Comparison of ENCODE assay signal across 1 cellular context in the genomic region with DNA sequence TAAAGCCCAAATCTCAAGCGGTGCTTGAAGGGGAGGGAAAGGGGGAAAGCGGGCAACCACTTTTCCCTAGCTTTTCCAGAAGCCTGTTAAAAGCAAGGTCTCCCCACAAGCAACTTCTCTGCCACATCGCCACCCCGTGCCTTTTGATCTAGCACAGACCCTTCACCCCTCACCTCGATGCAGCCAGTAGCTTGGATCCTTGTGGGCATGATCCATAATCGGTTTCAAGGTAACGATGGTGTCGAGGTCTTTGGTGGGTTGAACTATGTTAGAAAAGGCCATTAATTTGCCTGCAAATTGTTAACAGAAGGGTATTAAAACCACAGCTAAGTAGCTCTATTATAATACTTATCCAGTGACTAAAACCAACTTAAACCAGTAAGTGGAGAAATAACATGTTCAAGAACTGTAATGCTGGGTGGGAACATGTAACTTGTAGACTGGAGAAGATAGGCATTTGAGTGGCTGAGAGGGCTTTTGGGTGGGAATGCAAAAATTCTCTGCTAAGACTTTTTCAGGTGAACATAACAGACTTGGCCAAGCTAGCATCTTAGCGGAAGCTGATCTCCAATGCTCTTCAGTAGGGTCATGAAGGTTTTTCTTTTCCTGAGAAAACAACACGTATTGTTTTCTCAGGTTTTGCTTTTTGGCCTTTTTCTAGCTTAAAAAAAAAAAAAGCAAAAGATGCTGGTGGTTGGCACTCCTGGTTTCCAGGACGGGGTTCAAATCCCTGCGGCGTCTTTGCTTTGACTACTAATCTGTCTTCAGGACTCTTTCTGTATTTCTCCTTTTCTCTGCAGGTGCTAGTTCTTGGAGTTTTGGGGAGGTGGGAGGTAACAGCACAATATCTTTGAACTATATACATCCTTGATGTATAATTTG.
TF ChIP-seq lines count a peak whose summit lies in the region.

No MANE protein-coding gene starts in this region.

TF ChIP-seq in K562, 482 proteins besides CTCF, POLR2A, EP300 and RAD21 (continued from another document and continues in another):
- TF ChIP-seq, protein P1, sequence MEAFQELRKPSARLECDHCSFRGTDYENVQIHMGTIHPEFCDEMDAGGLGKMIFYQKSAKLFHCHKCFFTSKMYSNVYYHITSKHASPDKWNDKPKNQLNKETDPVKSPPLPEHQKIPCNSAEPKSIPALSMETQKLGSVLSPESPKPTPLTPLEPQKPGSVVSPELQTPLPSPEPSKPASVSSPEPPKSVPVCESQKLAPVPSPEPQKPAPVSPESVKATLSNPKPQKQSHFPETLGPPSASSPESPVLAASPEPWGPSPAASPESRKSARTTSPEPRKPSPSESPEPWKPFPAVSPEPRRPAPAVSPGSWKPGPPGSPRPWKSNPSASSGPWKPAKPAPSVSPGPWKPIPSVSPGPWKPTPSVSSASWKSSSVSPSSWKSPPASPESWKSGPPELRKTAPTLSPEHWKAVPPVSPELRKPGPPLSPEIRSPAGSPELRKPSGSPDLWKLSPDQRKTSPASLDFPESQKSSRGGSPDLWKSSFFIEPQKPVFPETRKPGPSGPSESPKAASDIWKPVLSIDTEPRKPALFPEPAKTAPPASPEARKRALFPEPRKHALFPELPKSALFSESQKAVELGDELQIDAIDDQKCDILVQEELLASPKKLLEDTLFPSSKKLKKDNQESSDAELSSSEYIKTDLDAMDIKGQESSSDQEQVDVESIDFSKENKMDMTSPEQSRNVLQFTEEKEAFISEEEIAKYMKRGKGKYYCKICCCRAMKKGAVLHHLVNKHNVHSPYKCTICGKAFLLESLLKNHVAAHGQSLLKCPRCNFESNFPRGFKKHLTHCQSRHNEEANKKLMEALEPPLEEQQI (IDR thresholded peaks at IDR 0.05) = no peak
- TF ChIP-seq BCL6 (CRISPR knock-in tag; IDR thresholded peaks at IDR 0.05) (no peak), ZNF41 (CRISPR knock-in tag; conservative IDR thresholded peaks at IDR 0.05) (peak; percentile 65; the same call in 1 of the 2 replicates), ARHGAP35 (IDR thresholded peaks at IDR 0.05; ENCODE audit: partially characterized antibody) (peak; percentile 54), GATAD2A (IDR thresholded peaks at IDR 0.05) (no peak), ZNF3 (CRISPR knock-in tag; IDR thresholded peaks at IDR 0.05) (peak; percentile 61; the same call in 1 of the 2 replicates), ZNF561 (CRISPR knock-in tag; conservative IDR thresholded peaks at IDR 0.05) (peak; percentile 4; the same call in 1 of the 2 replicates), PTBP1 (IDR thresholded peaks at IDR 0.05; ENCODE audit: low read depth, low read length) (0 out of 2 replicates have a peak, but pooled peaks have one; percentile 67), MAFF (IDR thresholded peaks at IDR 0.05; ENCODE audit: low read length) (peak; percentile 44), MTA3 (IDR thresholded peaks at IDR 0.05; ENCODE audit: borderline replicate concordance) (no peak), KDM2B (CRISPR knock-in tag; IDR thresholded peaks at IDR 0.05) (no peak), ARID2 (IDR thresholded peaks at IDR 0.05) (no peak), SRSF9 (IDR thresholded peaks at IDR 0.05; ENCODE audit: borderline replicate concordance, low read depth, low read length) (no peak), ZEB2 (IDR thresholded peaks at IDR 0.05) (0 out of 2 replicates have a peak, but pooled peaks have one; percentile 7), MAFK (IDR thresholded peaks at IDR 0.05; ENCODE audit: low read length) (no peak; the same call in 1 of the 2 replicates), KDM1A (IDR thresholded peaks at IDR 0.05) (peak; percentile 4 to 9; a peak in 1 of 4 replicates), CHD2 (IDR thresholded peaks at IDR 0.05; ENCODE audit: low read depth, low read length) (peak; percentile 62; the same call in 1 of the 2 replicates), PYGO2 (tag; IDR thresholded peaks at IDR 0.05) (no peak), PML (IDR thresholded peaks at IDR 0.05; ENCODE audit: low read length) (peak; percentile 43), NELFE (IDR thresholded peaks at IDR 0.05; ENCODE audit: insufficient read depth, insufficient read length) (no peak), ZNF551 (CRISPR knock-in tag; IDR thresholded peaks at IDR 0.05) (peak; percentile 89), HDAC3 (IDR thresholded peaks at IDR 0.05; ENCODE audit: borderline replicate concordance, partially characterized antibody) (no peak), HNRNPH1 (optimal IDR thresholded peaks at IDR 0.05; ENCODE audit: low read depth, low read length) (no peak), MEF2D (tag; conservative IDR thresholded peaks at IDR 0.05; ENCODE audit: low read depth) (no peak), HMG20A (CRISPR knock-in tag; conservative IDR thresholded peaks at IDR 0.05) (peak; percentile 52; the same call in 1 of the 2 replicates), CC2D1A (IDR thresholded peaks at IDR 0.05) (no peak), KHSRP (IDR thresholded peaks at IDR 0.05) (peak; percentile 65), ZFX (CRISPR knock-in tag; IDR thresholded peaks at IDR 0.05) (peak; percentile 43), ZNF224 (CRISPR knock-in tag; IDR thresholded peaks at IDR 0.05) (no peak), RBM14 (IDR thresholded peaks at IDR 0.05; ENCODE audit: borderline replicate concordance, insufficient read depth, low read depth, low read length) (no peak), MTA2 (IDR thresholded peaks at IDR 0.05; ENCODE audit: low read depth) (no peak)
- TF ChIP-seq, protein P2, sequence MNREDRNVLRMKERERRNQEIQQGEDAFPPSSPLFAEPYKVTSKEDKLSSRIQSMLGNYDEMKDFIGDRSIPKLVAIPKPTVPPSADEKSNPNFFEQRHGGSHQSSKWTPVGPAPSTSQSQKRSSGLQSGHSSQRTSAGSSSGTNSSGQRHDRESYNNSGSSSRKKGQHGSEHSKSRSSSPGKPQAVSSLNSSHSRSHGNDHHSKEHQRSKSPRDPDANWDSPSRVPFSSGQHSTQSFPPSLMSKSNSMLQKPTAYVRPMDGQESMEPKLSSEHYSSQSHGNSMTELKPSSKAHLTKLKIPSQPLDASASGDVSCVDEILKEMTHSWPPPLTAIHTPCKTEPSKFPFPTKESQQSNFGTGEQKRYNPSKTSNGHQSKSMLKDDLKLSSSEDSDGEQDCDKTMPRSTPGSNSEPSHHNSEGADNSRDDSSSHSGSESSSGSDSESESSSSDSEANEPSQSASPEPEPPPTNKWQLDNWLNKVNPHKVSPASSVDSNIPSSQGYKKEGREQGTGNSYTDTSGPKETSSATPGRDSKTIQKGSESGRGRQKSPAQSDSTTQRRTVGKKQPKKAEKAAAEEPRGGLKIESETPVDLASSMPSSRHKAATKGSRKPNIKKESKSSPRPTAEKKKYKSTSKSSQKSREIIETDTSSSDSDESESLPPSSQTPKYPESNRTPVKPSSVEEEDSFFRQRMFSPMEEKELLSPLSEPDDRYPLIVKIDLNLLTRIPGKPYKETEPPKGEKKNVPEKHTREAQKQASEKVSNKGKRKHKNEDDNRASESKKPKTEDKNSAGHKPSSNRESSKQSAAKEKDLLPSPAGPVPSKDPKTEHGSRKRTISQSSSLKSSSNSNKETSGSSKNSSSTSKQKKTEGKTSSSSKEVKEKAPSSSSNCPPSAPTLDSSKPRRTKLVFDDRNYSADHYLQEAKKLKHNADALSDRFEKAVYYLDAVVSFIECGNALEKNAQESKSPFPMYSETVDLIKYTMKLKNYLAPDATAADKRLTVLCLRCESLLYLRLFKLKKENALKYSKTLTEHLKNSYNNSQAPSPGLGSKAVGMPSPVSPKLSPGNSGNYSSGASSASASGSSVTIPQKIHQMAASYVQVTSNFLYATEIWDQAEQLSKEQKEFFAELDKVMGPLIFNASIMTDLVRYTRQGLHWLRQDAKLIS (CRISPR knock-in tag; IDR thresholded peaks at IDR 0.05) = peak; percentile 90
- TF ChIP-seq, protein P3, sequence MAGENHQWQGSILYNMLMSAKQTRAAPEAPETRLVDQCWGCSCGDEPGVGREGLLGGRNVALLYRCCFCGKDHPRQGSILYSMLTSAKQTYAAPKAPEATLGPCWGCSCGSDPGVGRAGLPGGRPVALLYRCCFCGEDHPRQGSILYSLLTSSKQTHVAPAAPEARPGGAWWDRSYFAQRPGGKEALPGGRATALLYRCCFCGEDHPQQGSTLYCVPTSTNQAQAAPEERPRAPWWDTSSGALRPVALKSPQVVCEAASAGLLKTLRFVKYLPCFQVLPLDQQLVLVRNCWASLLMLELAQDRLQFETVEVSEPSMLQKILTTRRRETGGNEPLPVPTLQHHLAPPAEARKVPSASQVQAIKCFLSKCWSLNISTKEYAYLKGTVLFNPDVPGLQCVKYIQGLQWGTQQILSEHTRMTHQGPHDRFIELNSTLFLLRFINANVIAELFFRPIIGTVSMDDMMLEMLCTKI (IDR thresholded peaks at IDR 0.05; ENCODE audit: partially characterized antibody) = no peak
- TF ChIP-seq, protein P4, sequence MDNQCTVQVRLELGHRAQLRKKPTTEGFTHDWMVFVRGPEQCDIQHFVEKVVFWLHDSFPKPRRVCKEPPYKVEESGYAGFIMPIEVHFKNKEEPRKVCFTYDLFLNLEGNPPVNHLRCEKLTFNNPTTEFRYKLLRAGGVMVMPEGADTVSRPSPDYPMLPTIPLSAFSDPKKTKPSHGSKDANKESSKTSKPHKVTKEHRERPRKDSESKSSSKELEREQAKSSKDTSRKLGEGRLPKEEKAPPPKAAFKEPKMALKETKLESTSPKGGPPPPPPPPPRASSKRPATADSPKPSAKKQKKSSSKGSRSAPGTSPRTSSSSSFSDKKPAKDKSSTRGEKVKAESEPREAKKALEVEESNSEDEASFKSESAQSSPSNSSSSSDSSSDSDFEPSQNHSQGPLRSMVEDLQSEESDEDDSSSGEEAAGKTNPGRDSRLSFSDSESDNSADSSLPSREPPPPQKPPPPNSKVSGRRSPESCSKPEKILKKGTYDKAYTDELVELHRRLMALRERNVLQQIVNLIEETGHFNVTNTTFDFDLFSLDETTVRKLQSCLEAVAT (IDR thresholded peaks at IDR 0.05) = peak; percentile 92 to 95
- TF ChIP-seq, protein P5, sequence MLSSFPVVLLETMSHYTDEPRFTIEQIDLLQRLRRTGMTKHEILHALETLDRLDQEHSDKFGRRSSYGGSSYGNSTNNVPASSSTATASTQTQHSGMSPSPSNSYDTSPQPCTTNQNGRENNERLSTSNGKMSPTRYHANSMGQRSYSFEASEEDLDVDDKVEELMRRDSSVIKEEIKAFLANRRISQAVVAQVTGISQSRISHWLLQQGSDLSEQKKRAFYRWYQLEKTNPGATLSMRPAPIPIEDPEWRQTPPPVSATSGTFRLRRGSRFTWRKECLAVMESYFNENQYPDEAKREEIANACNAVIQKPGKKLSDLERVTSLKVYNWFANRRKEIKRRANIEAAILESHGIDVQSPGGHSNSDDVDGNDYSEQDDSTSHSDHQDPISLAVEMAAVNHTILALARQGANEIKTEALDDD (IDR thresholded peaks at IDR 0.05) = no peak
- TF ChIP-seq, protein P6, sequence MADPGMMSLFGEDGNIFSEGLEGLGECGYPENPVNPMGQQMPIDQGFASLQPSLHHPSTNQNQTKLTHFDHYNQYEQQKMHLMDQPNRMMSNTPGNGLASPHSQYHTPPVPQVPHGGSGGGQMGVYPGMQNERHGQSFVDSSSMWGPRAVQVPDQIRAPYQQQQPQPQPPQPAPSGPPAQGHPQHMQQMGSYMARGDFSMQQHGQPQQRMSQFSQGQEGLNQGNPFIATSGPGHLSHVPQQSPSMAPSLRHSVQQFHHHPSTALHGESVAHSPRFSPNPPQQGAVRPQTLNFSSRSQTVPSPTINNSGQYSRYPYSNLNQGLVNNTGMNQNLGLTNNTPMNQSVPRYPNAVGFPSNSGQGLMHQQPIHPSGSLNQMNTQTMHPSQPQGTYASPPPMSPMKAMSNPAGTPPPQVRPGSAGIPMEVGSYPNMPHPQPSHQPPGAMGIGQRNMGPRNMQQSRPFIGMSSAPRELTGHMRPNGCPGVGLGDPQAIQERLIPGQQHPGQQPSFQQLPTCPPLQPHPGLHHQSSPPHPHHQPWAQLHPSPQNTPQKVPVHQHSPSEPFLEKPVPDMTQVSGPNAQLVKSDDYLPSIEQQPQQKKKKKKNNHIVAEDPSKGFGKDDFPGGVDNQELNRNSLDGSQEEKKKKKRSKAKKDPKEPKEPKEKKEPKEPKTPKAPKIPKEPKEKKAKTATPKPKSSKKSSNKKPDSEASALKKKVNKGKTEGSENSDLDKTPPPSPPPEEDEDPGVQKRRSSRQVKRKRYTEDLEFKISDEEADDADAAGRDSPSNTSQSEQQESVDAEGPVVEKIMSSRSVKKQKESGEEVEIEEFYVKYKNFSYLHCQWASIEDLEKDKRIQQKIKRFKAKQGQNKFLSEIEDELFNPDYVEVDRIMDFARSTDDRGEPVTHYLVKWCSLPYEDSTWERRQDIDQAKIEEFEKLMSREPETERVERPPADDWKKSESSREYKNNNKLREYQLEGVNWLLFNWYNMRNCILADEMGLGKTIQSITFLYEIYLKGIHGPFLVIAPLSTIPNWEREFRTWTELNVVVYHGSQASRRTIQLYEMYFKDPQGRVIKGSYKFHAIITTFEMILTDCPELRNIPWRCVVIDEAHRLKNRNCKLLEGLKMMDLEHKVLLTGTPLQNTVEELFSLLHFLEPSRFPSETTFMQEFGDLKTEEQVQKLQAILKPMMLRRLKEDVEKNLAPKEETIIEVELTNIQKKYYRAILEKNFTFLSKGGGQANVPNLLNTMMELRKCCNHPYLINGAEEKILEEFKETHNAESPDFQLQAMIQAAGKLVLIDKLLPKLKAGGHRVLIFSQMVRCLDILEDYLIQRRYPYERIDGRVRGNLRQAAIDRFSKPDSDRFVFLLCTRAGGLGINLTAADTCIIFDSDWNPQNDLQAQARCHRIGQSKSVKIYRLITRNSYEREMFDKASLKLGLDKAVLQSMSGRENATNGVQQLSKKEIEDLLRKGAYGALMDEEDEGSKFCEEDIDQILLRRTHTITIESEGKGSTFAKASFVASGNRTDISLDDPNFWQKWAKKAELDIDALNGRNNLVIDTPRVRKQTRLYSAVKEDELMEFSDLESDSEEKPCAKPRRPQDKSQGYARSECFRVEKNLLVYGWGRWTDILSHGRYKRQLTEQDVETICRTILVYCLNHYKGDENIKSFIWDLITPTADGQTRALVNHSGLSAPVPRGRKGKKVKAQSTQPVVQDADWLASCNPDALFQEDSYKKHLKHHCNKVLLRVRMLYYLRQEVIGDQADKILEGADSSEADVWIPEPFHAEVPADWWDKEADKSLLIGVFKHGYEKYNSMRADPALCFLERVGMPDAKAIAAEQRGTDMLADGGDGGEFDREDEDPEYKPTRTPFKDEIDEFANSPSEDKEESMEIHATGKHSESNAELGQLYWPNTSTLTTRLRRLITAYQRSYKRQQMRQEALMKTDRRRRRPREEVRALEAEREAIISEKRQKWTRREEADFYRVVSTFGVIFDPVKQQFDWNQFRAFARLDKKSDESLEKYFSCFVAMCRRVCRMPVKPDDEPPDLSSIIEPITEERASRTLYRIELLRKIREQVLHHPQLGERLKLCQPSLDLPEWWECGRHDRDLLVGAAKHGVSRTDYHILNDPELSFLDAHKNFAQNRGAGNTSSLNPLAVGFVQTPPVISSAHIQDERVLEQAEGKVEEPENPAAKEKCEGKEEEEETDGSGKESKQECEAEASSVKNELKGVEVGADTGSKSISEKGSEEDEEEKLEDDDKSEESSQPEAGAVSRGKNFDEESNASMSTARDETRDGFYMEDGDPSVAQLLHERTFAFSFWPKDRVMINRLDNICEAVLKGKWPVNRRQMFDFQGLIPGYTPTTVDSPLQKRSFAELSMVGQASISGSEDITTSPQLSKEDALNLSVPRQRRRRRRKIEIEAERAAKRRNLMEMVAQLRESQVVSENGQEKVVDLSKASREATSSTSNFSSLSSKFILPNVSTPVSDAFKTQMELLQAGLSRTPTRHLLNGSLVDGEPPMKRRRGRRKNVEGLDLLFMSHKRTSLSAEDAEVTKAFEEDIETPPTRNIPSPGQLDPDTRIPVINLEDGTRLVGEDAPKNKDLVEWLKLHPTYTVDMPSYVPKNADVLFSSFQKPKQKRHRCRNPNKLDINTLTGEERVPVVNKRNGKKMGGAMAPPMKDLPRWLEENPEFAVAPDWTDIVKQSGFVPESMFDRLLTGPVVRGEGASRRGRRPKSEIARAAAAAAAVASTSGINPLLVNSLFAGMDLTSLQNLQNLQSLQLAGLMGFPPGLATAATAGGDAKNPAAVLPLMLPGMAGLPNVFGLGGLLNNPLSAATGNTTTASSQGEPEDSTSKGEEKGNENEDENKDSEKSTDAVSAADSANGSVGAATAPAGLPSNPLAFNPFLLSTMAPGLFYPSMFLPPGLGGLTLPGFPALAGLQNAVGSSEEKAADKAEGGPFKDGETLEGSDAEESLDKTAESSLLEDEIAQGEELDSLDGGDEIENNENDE (IDR thresholded peaks at IDR 0.05; ENCODE audit: low read depth, low read length) = peak; percentile 85
